ENCODE assay signal across 1 cellular context in genomic region chr11:123216249-123216648, GRCh38.
TF ChIP-seq lines count a peak whose summit lies in the region.

No MANE protein-coding gene starts in this region.

TF ChIP-seq in SK-N-SH treated with all-trans-retinoic acid at 6 μM for 48 hours, 23 proteins besides CTCF, POLR2A, EP300 and RAD21 (continued from another document):
- no peak for TF ChIP-seq POU6F1 (CRISPR knock-in tag; IDR thresholded peaks at IDR 0.05; ENCODE audit: borderline replicate concordance, low read depth)
- TF ChIP-seq ZC3H10 (CRISPR knock-in tag; IDR thresholded peaks at IDR 0.05): no peak
- no peak for TF ChIP-seq ZNF70 (CRISPR knock-in tag; IDR thresholded peaks at IDR 0.05)
- TF ChIP-seq ZFP3 (CRISPR knock-in tag; IDR thresholded peaks at IDR 0.05): no peak
- TF ChIP-seq RARB (CRISPR knock-in tag; IDR thresholded peaks at IDR 0.05): no peak
- no peak for TF ChIP-seq ESRRG (CRISPR knock-in tag; IDR thresholded peaks at IDR 0.05)
TF ChIP-seq in SK-N-SH treated with all-trans-retinoic acid at 6 μM for 48 hours: peak in this region for 0.
